In the genomic region with DNA sequence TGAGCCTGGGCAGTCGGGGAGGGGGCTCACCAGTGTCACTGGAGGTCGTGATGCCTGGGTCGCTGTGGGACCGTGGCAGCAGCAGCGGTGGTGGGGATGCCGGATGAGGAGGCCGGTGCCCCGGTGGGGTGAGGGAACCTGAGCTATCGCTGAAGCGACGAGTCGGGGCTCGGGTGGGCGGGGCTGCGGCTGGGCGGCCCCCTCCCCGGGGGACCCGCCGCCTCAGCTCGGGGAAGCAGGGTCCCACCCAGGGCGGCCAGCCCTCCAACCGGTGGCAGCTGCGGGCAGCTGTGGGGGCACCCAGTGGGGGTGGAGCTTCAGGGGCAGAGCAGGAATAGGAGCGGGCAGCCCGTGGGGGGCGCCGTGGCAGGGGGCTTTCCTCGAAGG, we compare ENCODE assay signal across 8 cellular contexts. TPM values are rescaled to one million over a fixed set of nuclear protein-coding genes. Genes with fewer than 3 reads are reported as not detected.
DNase-seq lines count a peak whose midpoint lies in the region; ATAC-seq, FAIRE-seq and TF ChIP-seq lines count a peak whose summit lies in the region.

No MANE protein-coding gene starts in this region.

- H3K27ac ChIP-seq in BLaER1 (peak overlapping the region; percentile 84), OCI-LY1 (ENCODE audit: low read depth, low read length, poor library complexity, severe bottlenecking) (peak overlapping the region; percentile 55), iPS-18a (ENCODE audit: low read length) (no peak overlapping the region)

- H3K36me3 ChIP-seq in BLaER1 (peaks cover 21% of the 10 kb centered on the region), OCI-LY1 (ENCODE audit: insufficient read depth, low read length) (no peaks in the 10 kb centered on the region), iPS-18a (ENCODE audit: control insufficient read depth, low read depth, low read length) (peaks cover 17% of the 10 kb centered on the region)

- no peak for DNase-seq in HUDEP-2 (lab: John Stamatoyannopoulos, UW; ENCODE audit: unreplicated experiment in 76 of 76)
- no peak for DNase-seq in frontal cortex (ENCODE audit: low spot score in 2 of 2)
- DNase-seq in T-helper 9 cell, result no peak
- no peak for DNase-seq in stimulated activated CD4-positive, alpha-beta T cell treated with anti-CD3 and anti-CD28 coated beads, Interleukin-4, amount 100 ng/mL, for 1 hour

- no peaks in the 10 kb centered on the region for H3K79me2 ChIP-seq in OCI-LY1 (ENCODE audit: insufficient read depth, low read length)

- no peaks in the 10 kb centered on the region for H4K20me1 ChIP-seq in BLaER1
- no peaks in the 10 kb centered on the region for H4K20me1 ChIP-seq in OCI-LY1 (ENCODE audit: insufficient read depth, low read length)

- H3F3A ChIP-seq in OCI-LY1 (ENCODE audit: insufficient read depth, low read length), result peaks cover 6% of the 10 kb centered on the region; the same call in 1 of the 2 replicates

- H3K4me1 ChIP-seq in BLaER1, result peaks cover 66% of the 10 kb centered on the region
- H3K4me1 ChIP-seq in OCI-LY1 (ENCODE audit: insufficient read depth, low read length, severe bottlenecking), result peaks cover 47% of the 10 kb centered on the region
- no peaks in the 10 kb centered on the region for H3K4me1 ChIP-seq in iPS-18a (ENCODE audit: control insufficient read depth, low read depth, low read length)

- TF ChIP-seq CTCF in OCI-LY1 (IDR thresholded peaks at IDR 0.05; ENCODE audit: low read length), result no peak

- H3K4me2 ChIP-seq in BLaER1 (peak overlapping the region; percentile 88), OCI-LY1 (ENCODE audit: low read length) (peak overlapping the region; percentile 84)

- no peaks in the 10 kb centered on the region for H3K27me3 ChIP-seq in BLaER1
- H3K27me3 ChIP-seq in OCI-LY1 (ENCODE audit: insufficient read depth, low read length), result no peaks in the 10 kb centered on the region
- H3K27me3 ChIP-seq in iPS-18a (ENCODE audit: control insufficient read depth, insufficient read depth, low read length), result no peaks in the 10 kb centered on the region

- no peak for FAIRE-seq in frontal cortex (lab: Jason Lieb, UNC)

- H3K4me3 ChIP-seq in BLaER1 (peak overlapping the region; percentile 73), OCI-LY1 (ENCODE audit: low read depth, low read length, poor library complexity, severe bottlenecking) (peak overlapping the region; percentile 65), iPS-18a (ENCODE audit: low read length) (peak overlapping the region; percentile 61)

- no peak overlapping the region for H2AFZ ChIP-seq in OCI-LY1 (ENCODE audit: low read length)

- H3K9me2 ChIP-seq in OCI-LY1 (ENCODE audit: low read depth, low read length), result no peaks in the 10 kb centered on the region

- H3K9ac ChIP-seq in BLaER1, result peak overlapping the region; percentile 81
- H3K9ac ChIP-seq in OCI-LY1 (ENCODE audit: low read length), result peak overlapping the region; percentile 70
- no peak overlapping the region for H3K9ac ChIP-seq in iPS-18a (ENCODE audit: low read length)

- H3K9me3 ChIP-seq in BLaER1 (no peaks in the 10 kb centered on the region), OCI-LY1 (ENCODE audit: low read length) (no peaks in the 10 kb centered on the region), iPS-18a (ENCODE audit: control insufficient read depth, low read depth, low read length) (no peaks in the 10 kb centered on the region)

- peak; percentile 17 for ATAC-seq in GM21423 (IDR thresholded peaks at IDR 0.05; ENCODE audit: unreplicated experiment)

RNA-seq across cellular contexts. Expression of a gene that starts 5.0 kb away (rescaled TPM):
- total RNA-seq in frontal cortex, result 2.9 TPM

RNA-seq across cellular contexts. Expression of a gene that starts 11.9 kb away (rescaled TPM):
- 19.2 TPM for total RNA-seq in frontal cortex

RNA-seq across cellular contexts. Expression of a gene that starts 23.1 kb away (rescaled TPM):
- 25.3 TPM for total RNA-seq in frontal cortex

RNA-seq across cellular contexts. Expression of a gene that starts 27.0 kb away (rescaled TPM):
- total RNA-seq in frontal cortex, result 11.8 TPM

RNA-seq across cellular contexts. Expression of a gene that starts 41.7 kb away (rescaled TPM):
- 13.9 TPM for total RNA-seq in frontal cortex
